Comparison of ENCODE assay signal across 29 cellular contexts in genomic region chr7:37526623-37527022, GRCh38.
"Had no signal": no experiment of that assay in that cellular context is flagged by ENCODE, and none has a peak within 500 bp of the region (broad histone marks: within the 10 kb centered on the region; RNA-seq: fewer than 3 reads in every experiment).

No MANE protein-coding gene starts in this region.

- H3K27ac ChIP-seq: brain microvascular endothelial cell, coronary artery, dorsolateral prefrontal cortex, gastroesophageal sphincter had no signal

- ATAC-seq: activated CD4-positive, alpha-beta T cell treated with anti-CD3 and anti-CD28 coated beads for 36 hours; activated naive CD4-positive, alpha-beta T cell treated with anti-CD3 and anti-CD28 coated beads, Interleukin-2, amount 50 U/mL, for 72 hours; activated T-cell treated with anti-CD3 and anti-CD28 coated beads, Interleukin-2, amount 50 U/mL, for 72 hours; esophagus mucosa; gastroesophageal sphincter; SK-N-SH treated with all-trans-retinoic acid at 6 μM for 48 hours; T-helper 17 cell had no signal

- H3K4me1 ChIP-seq: gastroesophageal sphincter had no signal

- H3K27me3 ChIP-seq: brain microvascular endothelial cell, dorsolateral prefrontal cortex, gastroesophageal sphincter had no signal

- FAIRE-seq: astrocyte, bronchial epithelial cell had no signal

- H3K36me3 ChIP-seq: brain microvascular endothelial cell, gastroesophageal sphincter had no signal

- DNase-seq: activated CD4-positive, alpha-beta memory T cell treated with anti-CD3 and anti-CD28 coated beads, Interleukin-2, amount 10 ng/mL, durations not matched to agents 7 days and 5 days; activated CD4-positive, alpha-beta T cell treated with anti-CD3 and anti-CD28 coated beads for 36 hours; activated CD4-positive, alpha-beta T cell treated with anti-CD3 and anti-CD28 coated beads, Interleukin-2, amount 10 ng/mL, durations not matched to agents 24 days and 14 days; activated CD4-positive, alpha-beta T cell treated with anti-CD3 and anti-CD28 coated beads, Interleukin-2, amount 50 U/mL, for 4 hours; activated CD4-positive, CD25-positive, alpha-beta regulatory T cell; activated CD4-positive, CD25-positive, alpha-beta regulatory T cell treated with anti-CD3 and anti-CD28 coated beads, Interleukin-2, amount 50 U/mL, for 72 hours; activated CD8-positive, alpha-beta memory T cell treated with anti-CD3 and anti-CD28 coated beads, Interleukin-2, amount 50 U/mL, for 48 hours; activated gamma-delta T cell; activated naive CD4-positive, alpha-beta T cell; activated naive CD4-positive, alpha-beta T cell treated with anti-CD3 and anti-CD28 coated beads, Interleukin-2, amount 10 ng/mL, durations not matched to agents 7 days and 5 days; activated naive CD8-positive, alpha-beta T cell treated with anti-CD3 and anti-CD28 coated beads, Interleukin-2, amount 10 ng/mL, durations not matched to agents 7 days and 5 days; activated T-cell treated with anti-CD3 and anti-CD28 coated beads for 4 hours; activated T-cell treated with anti-CD3 and anti-CD28 coated beads, Interleukin-2, amount 50 U/mL, for 24 hours; activated T-cell treated with anti-CD3 and anti-CD28 coated beads, Interleukin-2, amount 50 U/mL, for 72 hours; amniotic stem cell; anterior cingulate cortex; brain microvascular endothelial cell; dorsolateral prefrontal cortex; foreskin melanocyte; T-helper 1 cell; T-helper 17 cell; T1000 had no signal

- H3K4me3 ChIP-seq: coronary artery, dorsolateral prefrontal cortex, gastroesophageal sphincter had no signal
